ENCODE assay signal across 16 cellular contexts in the genomic region with DNA sequence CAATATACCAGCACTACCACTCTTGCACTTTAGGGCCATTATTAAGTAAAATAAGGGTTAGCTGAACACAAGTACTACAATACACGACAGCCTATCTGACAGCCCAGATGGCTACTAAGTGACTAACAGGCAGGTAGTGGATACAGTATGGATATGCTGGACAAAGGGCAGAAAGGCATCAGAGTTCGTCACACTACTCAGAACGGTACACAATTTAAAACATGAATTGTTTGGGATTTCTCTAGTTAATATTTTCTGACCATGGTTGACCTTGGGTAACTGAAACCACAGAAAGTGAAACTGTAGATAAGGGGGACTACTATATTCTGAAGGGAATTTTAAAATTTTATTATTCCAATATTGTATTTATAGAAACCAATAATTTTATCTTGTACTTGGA.
DNase-seq lines count a peak whose midpoint lies in the region; ATAC-seq, FAIRE-seq and TF ChIP-seq lines count a peak whose summit lies in the region.
"Had no signal": no experiment of that assay in that cellular context is flagged by ENCODE, and none has a peak within 500 bp of the region (broad histone marks: within the 10 kb centered on the region; RNA-seq: fewer than 3 reads in every experiment).

No MANE protein-coding gene starts in this region.

- no peak for TF ChIP-seq RAD21 in HepG2 (CRISPR knock-in tag; IDR thresholded peaks at IDR 0.05)

- no peak overlapping the region for H2AFZ ChIP-seq in HepG2 (ENCODE audit: low read length)
- H2AFZ ChIP-seq in PC-9, result no peak overlapping the region

- intact Hi-C loops in Caco-2 (cut with micrococcal nuclease; ENCODE audit: unreplicated experiment), result no loop called here
- intact Hi-C loops in HepG2 (cut with micrococcal nuclease; ENCODE audit: unreplicated experiment), result loop anchor here (5.0 kb wide), 1 partner anchor 167 kb away; a partner anchor contains a TSS
- intact Hi-C loops in PC-9 (cut with micrococcal nuclease; ENCODE audit: unreplicated experiment), result no loop called here

- no TSS peak for BruUV-seq in Caco-2 (replicated peaks; lab: Mats Ljungman, UMichigan)
- no TSS peak for BruUV-seq in HepG2 (replicated peaks; lab: Mats Ljungman, UMichigan)
- no TSS peak for BruUV-seq in PC-9 (replicated peaks; lab: Mats Ljungman, UMichigan)

- no peaks in the 10 kb centered on the region for H3K9me3 Mint-ChIP-seq in Caco-2 (ENCODE audit: unreplicated experiment)
- H3K9me3 Mint-ChIP-seq: CD4-positive, alpha-beta T cell had no signal

- CTCF ChIA-PET in Caco-2 (lab: Charles Lee), result no interaction called here
- CTCF ChIA-PET in HepG2 (lab: Yijun Ruan, JAX; ENCODE audit: low intra/inter-chr PET ratio, low total read pairs), result no interaction called here
- CTCF ChIA-PET in PC-9 (lab: Charles Lee), result interaction anchor here (0.5 kb wide), 1 partner anchor 125 kb away, joined by 3 read pairs; no protein-coding TSS in a partner anchor

- H3K36me3 Mint-ChIP-seq in Caco-2 (ENCODE audit: insufficient read depth, unreplicated experiment), result no peaks in the 10 kb centered on the region

- POLR2A ChIA-PET in Caco-2 (lab: Charles Lee) (no interaction called here), HepG2 (lab: Yijun Ruan, JAX) (no interaction called here), PC-9 (lab: Charles Lee; ENCODE audit: unreplicated experiment) (interaction anchor here (0.6 kb wide), 1 partner anchor 166 kb away, joined by 4 read pairs; no protein-coding TSS in a partner anchor)

- H3K27ac ChIP-seq in HepG2 (ENCODE audit: extremely low read length, insufficient read depth, low read length) (no peak overlapping the region), PC-9 (no peak overlapping the region)
- H3K27ac ChIP-seq: C4-2B had no signal

- H3K36me3 ChIP-seq in Caco-2 (ENCODE audit: control insufficient read depth, insufficient read depth, low read length) (no peaks in the 10 kb centered on the region), HepG2 (replicated peaks in 1 of 2; ENCODE audit: control insufficient read depth in 1 of 2, insufficient read depth in 2 of 2, low read length in 2 of 2) (no peaks in the 10 kb centered on the region), PC-9 (ENCODE audit: low read depth) (no peaks in the 10 kb centered on the region)
- H3K36me3 ChIP-seq: BE2C had no signal

- no peak overlapping the region for H3K27ac Mint-ChIP-seq in Caco-2 (ENCODE audit: unreplicated experiment)
- H3K27ac Mint-ChIP-seq: CD4-positive, alpha-beta T cell had no signal

- H3K4me1 ChIP-seq in Caco-2 (0 out of 2 replicates have a peak, but pooled peaks cover 8% of the 10 kb centered on the region), HepG2 (ENCODE audit: insufficient read depth, low read length) (peaks cover 19% of the 10 kb centered on the region), PC-9 (replicated peaks; ENCODE audit: insufficient read depth) (no peaks in the 10 kb centered on the region)
- H3K4me1 ChIP-seq: BE2C had no signal

- H3K9me3 ChIP-seq in Caco-2 (no peaks in the 10 kb centered on the region), HepG2 (ENCODE audit: low read length) (no peaks in the 10 kb centered on the region), PC-9 (ENCODE audit: insufficient read depth, low read depth) (0 out of 2 replicates have a peak, but pooled peaks cover 6% of the 10 kb centered on the region)
- H3K9me3 ChIP-seq: BE2C had no signal

- H3K9me2 ChIP-seq in PC-9 (ENCODE audit: insufficient read depth), result no peaks in the 10 kb centered on the region

- FAIRE-seq in HepG2 (lab: Jason Lieb, UNC), result no peak
- FAIRE-seq: H1, K562 had no signal

- H3K27me3 ChIP-seq in Caco-2 (replicated peaks; ENCODE audit: control insufficient read depth, insufficient read depth, low read length) (no peaks in the 10 kb centered on the region), HepG2 (ENCODE audit: control insufficient read depth in 1 of 2, insufficient read depth in 2 of 2, low read length in 2 of 2) (no peaks in the 10 kb centered on the region), PC-9 (ENCODE audit: insufficient read depth, low read depth) (no peaks in the 10 kb centered on the region)

- ATAC-seq in HepG2 (peak; percentile 99), HG02852 (IDR thresholded peaks at IDR 0.05; ENCODE audit: unreplicated experiment) (no peak), HG03565 (IDR thresholded peaks at IDR 0.05; ENCODE audit: unreplicated experiment) (no peak)
- ATAC-seq: K562 had no signal

- in situ Hi-C loops in HepG2 (cut with HindIII; ENCODE audit: extremely low pct_ligation_motif_present, low pct_unique_long_range_greater_than_20kb), result no loop called here

- no peak overlapping the region for H3K4me3 Mint-ChIP-seq in Caco-2 (ENCODE audit: unreplicated experiment)
- H3K4me3 Mint-ChIP-seq: CD4-positive, alpha-beta T cell had no signal

- H3K4me2 ChIP-seq in HepG2 (ENCODE audit: low read depth, low read length) (peak overlapping the region; percentile 37), PC-9 (no peak overlapping the region)

- H3K9ac ChIP-seq in HepG2 (ENCODE audit: insufficient read depth, low read depth, low read length), result no peak overlapping the region

- no peak for TF ChIP-seq CTCF in Caco-2 (IDR thresholded peaks at IDR 0.05; ENCODE audit: insufficient read depth in 1 of 2, low read depth in 1 of 2, low read length in 1 of 2, severe bottlenecking in 1 of 2, unreplicated experiment in 1 of 2)
- TF ChIP-seq CTCF in HepG2 (CRISPR knock-in tag; IDR thresholded peaks at IDR 0.05), result no peak
- TF ChIP-seq CTCF in PC-9 (conservative IDR thresholded peaks at IDR 0.05), result no peak

- no peaks in the 10 kb centered on the region for H3K79me2 ChIP-seq in HepG2 (ENCODE audit: insufficient read depth, low read length)
- no peaks in the 10 kb centered on the region for H3K79me2 ChIP-seq in PC-9 (ENCODE audit: low read depth)

- no peaks in the 10 kb centered on the region for H3K4me1 Mint-ChIP-seq in Caco-2 (ENCODE audit: low read depth, unreplicated experiment)

- no peak for TF ChIP-seq POLR2A in HepG2 (IDR thresholded peaks at IDR 0.05; ENCODE audit: insufficient read depth in 1 of 2, low read depth in 2 of 2, low read length in 2 of 2)

- peak; percentile 12 to 40 for DNase-seq in Caco-2
- peak; percentile 6 for DNase-seq in NCI-H69 (lab: John Stamatoyannopoulos, UW)
- DNase-seq in HepG2 (ENCODE audit: low spot score), result peak; percentile 68
- DNase-seq in PC-9, result no peak
- no peak for DNase-seq in HK-2 (ENCODE audit: unreplicated experiment)
- DNase-seq: BE2C; CD4-positive, alpha-beta T cell; DMS79 treated with DMSO at 0.1 percent for 48 hours; GF-D8; HCEC 1CT; IMR-90 had no signal

- 4% methylated on average over 3 of the region's 3 CpGs for WGBS in HepG2 (ENCODE audit: low lambda C conversion rate)

- no peaks in the 10 kb centered on the region for H3K27me3 Mint-ChIP-seq in Caco-2 (ENCODE audit: insufficient read depth, unreplicated experiment)

- H4K20me1 ChIP-seq in HepG2 (ENCODE audit: insufficient read depth, low read length) (no peaks in the 10 kb centered on the region), PC-9 (ENCODE audit: insufficient read depth) (no peaks in the 10 kb centered on the region)

- no peak for TF ChIP-seq EP300 in HepG2 (IDR thresholded peaks at IDR 0.05; ENCODE audit: low read depth in 2 of 2, low read length in 2 of 2)
- no peak for TF ChIP-seq EP300 in HepG2 (CRISPR knock-in tag; IDR thresholded peaks at IDR 0.05; ENCODE audit: borderline replicate concordance)

- H3K4me3 ChIP-seq in Caco-2 (ENCODE audit: low read depth, low read length) (no peak overlapping the region), HepG2 (replicated peaks in 1 of 3; ENCODE audit: insufficient read depth in 1 of 3, low read depth in 2 of 3, low read length in 3 of 3) (peak overlapping the region in 1 of 3 experiments; percentile 23; a peak in 2 of 6 replicates), PC-9 (no peak overlapping the region)
- H3K4me3 ChIP-seq: K562 had no signal

- H3F3A ChIP-seq in PC-9 (ENCODE audit: insufficient read depth, low read depth), result no peaks in the 10 kb centered on the region

TF ChIP-seq in HepG2, 621 proteins besides CTCF, POLR2A, EP300 and RAD21 (continues in another document):
- TF ChIP-seq ZNF605 (CRISPR knock-in tag; IDR thresholded peaks at IDR 0.05), result no peak
- TF ChIP-seq SAP130 (CRISPR knock-in tag; IDR thresholded peaks at IDR 0.05; ENCODE audit: low read depth), result peak; percentile 36; the same call in 1 of the 2 replicates
- peak; percentile 76 for TF ChIP-seq ZNF652 (CRISPR knock-in tag; IDR thresholded peaks at IDR 0.05; ENCODE audit: borderline replicate concordance, low read depth)
- 0 out of 2 replicates have a peak, but pooled peaks have one; percentile 12 for TF ChIP-seq SIX1 (CRISPR knock-in tag; IDR thresholded peaks at IDR 0.05; ENCODE audit: borderline replicate concordance)
- peak; percentile 17; the same call in 1 of the 2 replicates for TF ChIP-seq SALL1 (CRISPR knock-in tag; IDR thresholded peaks at IDR 0.05)
- TF ChIP-seq, protein P1, sequence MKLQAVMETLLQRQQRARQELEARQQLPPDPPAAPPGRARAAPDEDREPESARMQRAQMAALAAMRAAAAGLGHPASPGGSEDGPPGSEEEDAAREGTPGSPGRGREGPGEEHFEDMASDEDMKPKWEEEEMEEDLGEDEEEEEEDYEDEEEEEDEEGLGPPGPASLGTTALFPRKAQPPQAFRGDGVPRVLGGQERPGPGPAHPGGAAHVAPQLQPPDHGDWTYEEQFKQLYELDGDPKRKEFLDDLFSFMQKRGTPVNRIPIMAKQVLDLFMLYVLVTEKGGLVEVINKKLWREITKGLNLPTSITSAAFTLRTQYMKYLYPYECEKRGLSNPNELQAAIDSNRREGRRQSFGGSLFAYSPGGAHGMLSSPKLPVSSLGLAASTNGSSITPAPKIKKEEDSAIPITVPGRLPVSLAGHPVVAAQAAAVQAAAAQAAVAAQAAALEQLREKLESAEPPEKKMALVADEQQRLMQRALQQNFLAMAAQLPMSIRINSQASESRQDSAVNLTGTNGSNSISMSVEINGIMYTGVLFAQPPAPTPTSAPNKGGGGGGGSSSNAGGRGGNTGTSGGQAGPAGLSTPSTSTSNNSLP (IDR thresholded peaks at IDR 0.05; ENCODE audit: low read depth, low read length), result peak; percentile 25; the same call in 1 of the 2 replicates
- 0 out of 2 replicates have a peak, but pooled peaks have one; percentile 30 for TF ChIP-seq RXRB (CRISPR knock-in tag; IDR thresholded peaks at IDR 0.05; ENCODE audit: borderline replicate concordance)

Comparison
In these comparisons a context has a peak if more than half of its experiments do, and no peak if none do; other contexts are left out.
1. DNase-seq: peak in Caco-2 (2 of 2), NCI-H69 (single experiment) and HepG2 (single experiment); none in PC-9 (0 of 2) and HK-2 (single experiment).